ENCODE assay signal across 8 cellular contexts in genomic region chr2:69916151-69916550, GRCh38. TPM values are rescaled to one million over a fixed set of nuclear protein-coding genes. Genes with fewer than 3 reads are reported as not detected.
DNase-seq lines count a peak whose midpoint lies in the region; ATAC-seq, FAIRE-seq and TF ChIP-seq lines count a peak whose summit lies in the region.

No MANE protein-coding gene starts in this region.

- H3K9me3 Mint-ChIP-seq in CD4-positive, CD25-positive, alpha-beta regulatory T cell, result no peaks in the 10 kb centered on the region

- peaks cover 17% of the 10 kb centered on the region for H3K36me3 ChIP-seq in CD4-positive, CD25-positive, alpha-beta regulatory T cell (ENCODE audit: control insufficient read depth, insufficient read depth, low read length)
- H3K36me3 ChIP-seq in effector memory CD4-positive, alpha-beta T cell (ENCODE audit: control insufficient read depth, insufficient read depth, low read length), result peaks cover 18% of the 10 kb centered on the region
- H3K36me3 ChIP-seq in neutrophil, result peaks cover 55% of the 10 kb centered on the region

- H3K36me3 Mint-ChIP-seq in CD4-positive, CD25-positive, alpha-beta regulatory T cell, result peaks cover 7% of the 10 kb centered on the region

- peak overlapping the region; percentile 86 for H3K4me3 ChIP-seq in CD4-positive, CD25-positive, alpha-beta regulatory T cell (ENCODE audit: low read depth, low read length)
- peak overlapping the region; percentile 98 for H3K4me3 ChIP-seq in effector memory CD4-positive, alpha-beta T cell (ENCODE audit: insufficient read depth, low read depth, low read length, poor library complexity, severe bottlenecking)
- H3K4me3 ChIP-seq in neutrophil (ENCODE audit: low read depth in 1 of 2, low read length in 1 of 2), result peak overlapping the region; percentile 87 to 94

- no peaks in the 10 kb centered on the region for H3K27me3 ChIP-seq in CD4-positive, CD25-positive, alpha-beta regulatory T cell (ENCODE audit: control insufficient read depth, insufficient read depth, low read length)
- no peaks in the 10 kb centered on the region for H3K27me3 ChIP-seq in effector memory CD4-positive, alpha-beta T cell (replicated peaks; ENCODE audit: control insufficient read depth, insufficient read depth, low read length, poor library complexity, severe bottlenecking)
- H3K27me3 ChIP-seq in neutrophil, result no peaks in the 10 kb centered on the region

- H3K4me1 Mint-ChIP-seq in CD4-positive, CD25-positive, alpha-beta regulatory T cell, result peaks cover 19 to 49% (median 36%) of the 10 kb centered on the region in 4 donors

- no peak overlapping the region for H3K27ac ChIP-seq in CD4-positive, CD25-positive, alpha-beta regulatory T cell (ENCODE audit: insufficient read depth, low read length, poor library complexity, severe bottlenecking)
- H3K27ac ChIP-seq in effector memory CD4-positive, alpha-beta T cell (ENCODE audit: insufficient read depth, low read length, poor library complexity, severe bottlenecking), result no peak overlapping the region
- H3K27ac ChIP-seq in neutrophil, result peak overlapping the region; percentile 99

- H3K4me3 Mint-ChIP-seq in CD4-positive, CD25-positive, alpha-beta regulatory T cell, result peak overlapping the region; percentile 80 to 94 (median 83)

- no peak for FAIRE-seq in D721Med (lab: Jason Lieb, UNC)

- no peak for DNase-seq in CD4-positive, CD25-positive, alpha-beta regulatory T cell
- DNase-seq in NAMALWA (ENCODE audit: low spot score), result peak; percentile 18
- DNase-seq in effector memory CD4-positive, alpha-beta T cell, result no peak
- DNase-seq in NCI-H2171 treated with DMSO at 0.1 percent for 48 hours (lab: John Stamatoyannopoulos, UW), result no peak
- no peak for DNase-seq in NK-92 treated with Interleukin-12 subunit alpha and Interleukin-12 subunit beta, amount 100 ng/mL, for 24 hours (lab: John Stamatoyannopoulos, UW)
- no peak for DNase-seq in NCI-H2171 (lab: John Stamatoyannopoulos, UW)
- no peak for DNase-seq in D721Med (ENCODE audit: insufficient read length, low spot score)

- ATAC-seq in CD4-positive, CD25-positive, alpha-beta regulatory T cell (ENCODE audit: low read depth in 2 of 2), result no peak

- H3K27ac Mint-ChIP-seq in CD4-positive, CD25-positive, alpha-beta regulatory T cell, result peak overlapping the region; percentile 20 to 76 (median 67)

- no peaks in the 10 kb centered on the region for H3K9me3 ChIP-seq in CD4-positive, CD25-positive, alpha-beta regulatory T cell (ENCODE audit: control insufficient read depth in 2 of 2, low read length in 2 of 2)
- H3K9me3 ChIP-seq in effector memory CD4-positive, alpha-beta T cell (ENCODE audit: control insufficient read depth, low read length), result no peaks in the 10 kb centered on the region
- H3K9me3 ChIP-seq in neutrophil, result peaks cover 3% of the 10 kb centered on the region

- TF ChIP-seq CTCF in neutrophil (IDR thresholded peaks at IDR 0.05) (no peak), D721Med (IDR thresholded peaks at IDR 0.05; ENCODE audit: insufficient read depth, missing control alignments) (no peak)

- H3K27me3 Mint-ChIP-seq in CD4-positive, CD25-positive, alpha-beta regulatory T cell, result no peaks in the 10 kb centered on the region

- H3K4me1 ChIP-seq in CD4-positive, CD25-positive, alpha-beta regulatory T cell (ENCODE audit: control insufficient read depth, insufficient read depth, low read length, poor library complexity, severe bottlenecking), result peaks cover 32% of the 10 kb centered on the region
- H3K4me1 ChIP-seq in effector memory CD4-positive, alpha-beta T cell (ENCODE audit: control insufficient read depth, insufficient read depth, low read length, poor library complexity, severe bottlenecking), result peaks cover 14% of the 10 kb centered on the region
- H3K4me1 ChIP-seq in neutrophil (ENCODE audit: control insufficient read depth in 1 of 2, insufficient read depth in 1 of 2, low read depth in 1 of 2, low read length in 1 of 2), result peaks cover 49 to 66% of the 10 kb centered on the region in 2 experiments

RNA-seq across cellular contexts. Expression of gene MXD1, which starts 1.2 kb away (rescaled TPM):
- total RNA-seq in CD4-positive, CD25-positive, alpha-beta regulatory T cell, result 40.6 TPM
- 10 to 100 TPM in 2 of 4 donors, 1 to 10 TPM in 2; 8.3 to 13.3 (median 11.0) TPM for polyA plus RNA-seq in CD4-positive, CD25-positive, alpha-beta regulatory T cell

RNA-seq across cellular contexts. Expression of gene SNRNP27, which starts 22.4 kb away (rescaled TPM):
- 44.1 TPM for total RNA-seq in CD4-positive, CD25-positive, alpha-beta regulatory T cell
- polyA plus RNA-seq in CD4-positive, CD25-positive, alpha-beta regulatory T cell, result 10 to 100 TPM; 51.7 to 70.2 (median 60.0) TPM

RNA-seq across cellular contexts. Expression of gene ASPRV1, which starts 45.3 kb away (rescaled TPM):
- total RNA-seq in CD4-positive, CD25-positive, alpha-beta regulatory T cell, result 1.7 TPM
- polyA plus RNA-seq in CD4-positive, CD25-positive, alpha-beta regulatory T cell, result 1 to 10 TPM in 3 of 4 donors, under 1 TPM in 1; 0.62 to 1.5 (median 1.1) TPM
